14 cellular contexts compared by ENCODE assay signal in genomic region chr2:151765760-151766159, GRCh38. TPM values are rescaled to one million over a fixed set of nuclear protein-coding genes. Genes with fewer than 3 reads are reported as not detected.
DNase-seq lines count a peak whose midpoint lies in the region; ATAC-seq, FAIRE-seq and TF ChIP-seq lines count a peak whose summit lies in the region.
"Had no signal": no experiment of that assay in that cellular context is flagged by ENCODE, and none has a peak within 500 bp of the region (broad histone marks: within the 10 kb centered on the region; RNA-seq: fewer than 3 reads in every experiment).

No MANE protein-coding gene starts in this region.

- no peak for TF ChIP-seq POLR2A in GM12891 (IDR thresholded peaks at IDR 0.05; ENCODE audit: low read depth, low read length)
- TF ChIP-seq POLR2A in Raji (IDR thresholded peaks at IDR 0.05; ENCODE audit: insufficient read depth, low read depth, low read length) = 0 out of 2 replicates have a peak, but pooled peaks have one; percentile 10

- TF ChIP-seq CTCF in HEK293 (tag by site-specific recombination; IDR thresholded peaks at IDR 0.05) (no peak), osteocyte (IDR thresholded peaks at IDR 0.05) (no peak)

- H3K4me3 Mint-ChIP-seq in naive thymus-derived CD8-positive, alpha-beta T cell = peak overlapping the region in 1 of 10 donors; percentile 43
- no peak overlapping the region for H3K4me3 Mint-ChIP-seq in osteocyte (ENCODE audit: unreplicated experiment)
- H3K4me3 Mint-ChIP-seq: dendritic cell treated with granulocyte-macrophage colony-stimulating factor and Interleukin-4, amounts not matched to agents 40 ng/mL and 50 ng/mL, for 4 days had no signal

- CTCF ChIA-PET in HEK293 (lab: Yijun Ruan, JAX) = interaction anchor here (1.5 kb wide), 1 partner anchor 260 kb away, joined by 5 read pairs; no protein-coding TSS in a partner anchor

- H3K27me3 Mint-ChIP-seq in naive thymus-derived CD8-positive, alpha-beta T cell = no peaks in the 10 kb centered on the region
- H3K27me3 Mint-ChIP-seq in osteocyte (ENCODE audit: unreplicated experiment) = no peaks in the 10 kb centered on the region

- ATAC-seq in naive thymus-derived CD8-positive, alpha-beta T cell = no peak
- ATAC-seq in GM21786 (IDR thresholded peaks at IDR 0.05; ENCODE audit: unreplicated experiment) = no peak
- ATAC-seq: lower lobe of right lung had no signal

- H3K36me3 ChIP-seq in HEK293 (ENCODE audit: control insufficient read depth in 2 of 2, insufficient read depth in 1 of 2, low read length in 2 of 2) = no peaks in the 10 kb centered on the region
- H3K36me3 ChIP-seq: lower lobe of right lung had no signal

- no peak overlapping the region for H3K4me3 ChIP-seq in HEK293 (ENCODE audit: low read depth, low read length)
- H3K4me3 ChIP-seq: lower lobe of right lung, testis had no signal

- DNase-seq in GM12891 (ENCODE audit: insufficient read length, low spot score) (no peak), midbrain (lab: John Stamatoyannopoulos, UW) (no peak), osteocyte (ENCODE audit: extremely low spot score, unreplicated experiment) (no peak), Kasumi-1 (lab: John Stamatoyannopoulos, UW) (no peak)
- no peak for DNase-seq in naive thymus-derived CD8-positive, alpha-beta T cell
- DNase-seq: lower lobe of right lung, NCI-H446, SK-N-SH, testis had no signal

- no peak overlapping the region; the same call in 1 of the 2 replicates for H3K27ac ChIP-seq in HEK293 (ENCODE audit: extremely low read depth, low read depth, low read length)
- H3K27ac ChIP-seq: lower lobe of right lung, testis had no signal

- peaks cover 0 to 6% (median 0%) of the 10 kb centered on the region in 9 donors for H3K9me3 Mint-ChIP-seq in naive thymus-derived CD8-positive, alpha-beta T cell
- H3K9me3 Mint-ChIP-seq in osteocyte (ENCODE audit: unreplicated experiment) = peaks cover 7% of the 10 kb centered on the region
- H3K9me3 Mint-ChIP-seq: activated naive CD4-positive, alpha-beta T cell treated with anti-CD3 and anti-CD28 coated beads, Interleukin-2, amount 50 U/mL, for 72 hours had no signal

- H3K4me1 ChIP-seq in HEK293 (ENCODE audit: control insufficient read depth, insufficient read depth, low read length) = peaks cover 5% of the 10 kb centered on the region

- no peaks in the 10 kb centered on the region for H3K9me3 ChIP-seq in HEK293 (ENCODE audit: control insufficient read depth, insufficient read depth, low read depth, low read length)
- H3K9me3 ChIP-seq: lower lobe of right lung, SK-N-SH, testis had no signal

- peaks cover 4 to 16% (median 5%) of the 10 kb centered on the region in 3 donors for H3K36me3 Mint-ChIP-seq in naive thymus-derived CD8-positive, alpha-beta T cell
- H3K36me3 Mint-ChIP-seq in osteocyte (ENCODE audit: unreplicated experiment) = peaks cover 14% of the 10 kb centered on the region
- H3K36me3 Mint-ChIP-seq: activated naive CD4-positive, alpha-beta T cell treated with anti-CD3 and anti-CD28 coated beads, Interleukin-2, amount 50 U/mL, for 72 hours had no signal

- FAIRE-seq in GM12891 (lab: Jason Lieb, UNC) = peak; percentile 64

- POLR2A ChIA-PET in HEK293 (lab: Yijun Ruan, JAX) = no interaction called here
- POLR2A ChIA-PET in naive thymus-derived CD8-positive, alpha-beta T cell (lab: Charles Lee) = no interaction called here

- H3K27ac Mint-ChIP-seq in naive thymus-derived CD8-positive, alpha-beta T cell = peak overlapping the region in 6 of 10 donors; percentile 30 to 67 (median 38)
- no peak overlapping the region for H3K27ac Mint-ChIP-seq in osteocyte (ENCODE audit: unreplicated experiment)
- H3K27ac Mint-ChIP-seq: dendritic cell treated with granulocyte-macrophage colony-stimulating factor and Interleukin-4, amounts not matched to agents 40 ng/mL and 50 ng/mL, for 4 days had no signal

- peaks cover 4 to 52% (median 7%) of the 10 kb centered on the region in 4 donors for H3K4me1 Mint-ChIP-seq in naive thymus-derived CD8-positive, alpha-beta T cell
- peaks cover 16% of the 10 kb centered on the region for H3K4me1 Mint-ChIP-seq in osteocyte (ENCODE audit: unreplicated experiment)

TF ChIP-seq in GM12891, 5 proteins besides CTCF, POLR2A, EP300 and RAD21:
- no peak for TF ChIP-seq PAX5 (IDR thresholded peaks at IDR 0.05; ENCODE audit: insufficient read depth, low read length, severe bottlenecking)
- no peak for TF ChIP-seq POU2F2 (IDR thresholded peaks at IDR 0.05; ENCODE audit: low read depth, low read length)
- no peak for TF ChIP-seq POLR2AphosphoS5 (IDR thresholded peaks at IDR 0.05; ENCODE audit: low read depth, low read length)
- no peak for TF ChIP-seq TAF1 (IDR thresholded peaks at IDR 0.05; ENCODE audit: low read depth, low read length)
- no peak for TF ChIP-seq SPI1 (IDR thresholded peaks at IDR 0.05; ENCODE audit: low read depth, low read length)

TF ChIP-seq in HEK293, 187 proteins besides CTCF, POLR2A, EP300 and RAD21 (continues in another document):
- TF ChIP-seq BCL11B (tag by site-specific recombination; IDR thresholded peaks at IDR 0.05; ENCODE audit: low read depth) (no peak), ZNF112 (tag by site-specific recombination; IDR thresholded peaks at IDR 0.05) (no peak), ZEB2 (tag by site-specific recombination; IDR thresholded peaks at IDR 0.05) (no peak), ZNF362 (tag by site-specific recombination; IDR thresholded peaks at IDR 0.05) (no peak), ZNF239 (tag by site-specific recombination; IDR thresholded peaks at IDR 0.05) (no peak), EGR2 (tag by site-specific recombination; IDR thresholded peaks at IDR 0.05; ENCODE audit: low read depth) (peak; percentile 93), ZNF837 (tag by site-specific recombination; IDR thresholded peaks at IDR 0.05) (no peak), OVOL3 (tag by site-specific recombination; IDR thresholded peaks at IDR 0.05) (no peak), SP3 (tag by site-specific recombination; IDR thresholded peaks at IDR 0.05) (no peak)
- TF ChIP-seq, protein P1, sequence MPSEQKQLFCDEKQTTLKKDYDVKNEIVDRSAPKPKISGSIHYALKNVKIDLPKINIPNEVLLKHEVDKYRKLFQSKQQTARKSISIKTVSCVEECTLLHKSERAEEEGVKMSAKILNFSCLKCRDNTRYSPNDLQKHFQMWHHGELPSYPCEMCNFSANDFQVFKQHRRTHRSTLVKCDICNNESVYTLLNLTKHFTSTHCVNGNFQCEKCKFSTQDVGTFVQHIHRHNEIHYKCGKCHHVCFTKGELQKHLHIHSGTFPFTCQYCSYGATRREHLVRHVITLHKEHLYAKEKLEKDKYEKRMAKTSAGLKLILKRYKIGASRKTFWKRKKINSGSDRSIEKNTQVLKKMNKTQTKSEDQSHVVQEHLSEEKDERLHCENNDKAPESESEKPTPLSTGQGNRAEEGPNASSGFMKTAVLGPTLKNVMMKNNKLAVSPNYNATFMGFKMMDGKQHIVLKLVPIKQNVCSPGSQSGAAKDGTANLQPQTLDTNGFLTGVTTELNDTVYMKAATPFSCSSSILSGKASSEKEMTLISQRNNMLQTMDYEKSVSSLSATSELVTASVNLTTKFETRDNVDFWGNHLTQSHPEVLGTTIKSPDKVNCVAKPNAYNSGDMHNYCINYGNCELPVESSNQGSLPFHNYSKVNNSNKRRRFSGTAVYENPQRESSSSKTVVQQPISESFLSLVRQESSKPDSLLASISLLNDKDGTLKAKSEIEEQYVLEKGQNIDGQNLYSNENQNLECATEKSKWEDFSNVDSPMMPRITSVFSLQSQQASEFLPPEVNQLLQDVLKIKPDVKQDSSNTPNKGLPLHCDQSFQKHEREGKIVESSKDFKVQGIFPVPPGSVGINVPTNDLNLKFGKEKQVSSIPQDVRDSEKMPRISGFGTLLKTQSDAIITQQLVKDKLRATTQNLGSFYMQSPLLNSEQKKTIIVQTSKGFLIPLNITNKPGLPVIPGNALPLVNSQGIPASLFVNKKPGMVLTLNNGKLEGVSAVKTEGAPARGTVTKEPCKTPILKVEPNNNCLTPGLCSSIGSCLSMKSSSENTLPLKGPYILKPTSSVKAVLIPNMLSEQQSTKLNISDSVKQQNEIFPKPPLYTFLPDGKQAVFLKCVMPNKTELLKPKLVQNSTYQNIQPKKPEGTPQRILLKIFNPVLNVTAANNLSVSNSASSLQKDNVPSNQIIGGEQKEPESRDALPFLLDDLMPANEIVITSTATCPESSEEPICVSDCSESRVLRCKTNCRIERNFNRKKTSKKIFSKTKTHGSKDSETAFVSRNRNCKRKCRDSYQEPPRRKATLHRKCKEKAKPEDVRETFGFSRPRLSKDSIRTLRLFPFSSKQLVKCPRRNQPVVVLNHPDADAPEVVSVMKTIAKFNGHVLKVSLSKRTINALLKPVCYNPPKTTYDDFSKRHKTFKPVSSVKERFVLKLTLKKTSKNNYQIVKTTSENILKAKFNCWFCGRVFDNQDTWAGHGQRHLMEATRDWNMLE (tag by site-specific recombination; conservative IDR thresholded peaks at IDR 0.05; ENCODE audit: low read depth) = no peak

RNA-seq across cellular contexts. Expression of gene NEB, which starts 31.5 kb away (rescaled TPM):
- 0.31 TPM for polyA plus RNA-seq in GM12891 (2012; ENCODE audit: low read depth, missing spikeins)
- 1 to 10 TPM; 1.1 to 1.7 TPM for total RNA-seq in naive thymus-derived CD8-positive, alpha-beta T cell
- polyA plus RNA-seq in naive thymus-derived CD8-positive, alpha-beta T cell = under 1 TPM in 1 of 3 donors, not detected in 2; 0.48 TPM
- total RNA-seq in osteocyte = 0.40 and 1.3 TPM in 2 replicates
